Comparison of ENCODE assay signal across 8 cellular contexts in the genomic region with DNA sequence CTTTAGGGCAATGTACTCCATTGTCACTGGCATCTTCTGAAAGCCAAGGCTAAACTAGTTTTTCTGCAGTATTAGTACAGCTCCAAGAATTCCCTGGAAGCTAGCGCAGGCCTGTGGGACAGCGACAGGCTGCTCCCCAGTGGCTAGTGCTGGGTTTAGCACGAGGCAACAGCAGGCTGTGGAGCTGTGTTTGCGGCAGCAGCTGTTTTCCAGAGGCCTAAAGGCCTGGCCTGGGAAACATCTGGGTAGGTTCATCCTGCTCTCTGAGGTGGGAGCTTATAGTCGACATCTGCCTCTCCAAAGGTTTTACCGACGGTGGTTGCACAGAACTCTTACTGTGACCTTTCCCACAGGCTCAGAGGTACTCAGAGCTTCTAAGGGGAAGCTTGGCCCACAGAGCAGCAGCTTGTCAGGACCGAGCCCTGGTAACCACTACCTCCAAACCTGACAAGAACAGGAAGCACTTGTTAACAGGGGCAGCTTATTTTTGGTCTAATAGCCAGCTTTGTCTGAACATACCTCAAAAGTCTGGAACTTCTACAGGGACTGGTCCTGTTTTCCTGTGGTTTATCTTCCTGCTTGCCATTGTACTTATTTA. TPM values are rescaled to one million over a fixed set of nuclear protein-coding genes. Genes with fewer than 3 reads are reported as not detected.
DNase-seq lines count a peak whose midpoint lies in the region; ATAC-seq, FAIRE-seq and TF ChIP-seq lines count a peak whose summit lies in the region.

No MANE protein-coding gene starts in this region.

- peak overlapping the region; percentile 10 for H3K27ac ChIP-seq in CD4-positive, alpha-beta T cell (ENCODE audit: low read depth, low read length)
- H3K27ac ChIP-seq in lung (ENCODE audit: low read depth in 1 of 2, low read length in 1 of 2) = no peak overlapping the region

- no peak overlapping the region for H3K4me3 Mint-ChIP-seq in CD4-positive, alpha-beta T cell

- H3K27me3 Mint-ChIP-seq in CD4-positive, alpha-beta T cell = no peaks in the 10 kb centered on the region

- H3K4me1 Mint-ChIP-seq in CD4-positive, alpha-beta T cell (ENCODE audit: low read depth) = peaks cover 5% of the 10 kb centered on the region

- DNase-seq in CD4-positive, alpha-beta T cell = no peak
- DNase-seq in KBM-7 (peak; percentile 63), cardiac fibroblast (ENCODE audit: low read depth in 2 of 2) (peak; percentile 39 to 53), lung (ENCODE audit: low spot score) (no peak), HTR-8/SVneo (ENCODE audit: insufficient read length, low spot score) (no peak)

- no peaks in the 10 kb centered on the region for H3K9me3 ChIP-seq in CD4-positive, alpha-beta T cell (ENCODE audit: control insufficient read depth, low read length)
- no peaks in the 10 kb centered on the region for H3K9me3 ChIP-seq in lung (ENCODE audit: control insufficient read depth in 2 of 2, insufficient read depth in 1 of 2, low read length in 1 of 2)

- no peak for FAIRE-seq in HTR-8/SVneo (lab: Jason Lieb, UNC)

- CTCF ChIA-PET in CD4-positive, alpha-beta T cell (lab: Charles Lee) = no interaction called here

- intact Hi-C loops in CD4-positive, alpha-beta T cell (cut with DNase I, micrococcal nuclease) = no loop called here

- TF ChIP-seq CTCF in CD4-positive, alpha-beta T cell (IDR thresholded peaks at IDR 0.05) = no peak
- peak; percentile 29 for TF ChIP-seq CTCF in cardiac fibroblast (IDR thresholded peaks at IDR 0.05; ENCODE audit: low read depth, low read length)
- TF ChIP-seq CTCF in lung (IDR thresholded peaks at IDR 0.05; ENCODE audit: control extremely low read depth, extremely low read depth) = no peak

- H3K4me1 ChIP-seq in lung (ENCODE audit: control insufficient read depth in 2 of 2, insufficient read depth in 2 of 2, low read length in 2 of 2) = no peaks in the 10 kb centered on the region

- no peaks in the 10 kb centered on the region for H3K9me3 Mint-ChIP-seq in CD4-positive, alpha-beta T cell

- peak overlapping the region; percentile 49 for H3K27ac Mint-ChIP-seq in CD4-positive, alpha-beta T cell

- no peak for ATAC-seq in CD4-positive, alpha-beta T cell (ENCODE audit: poor library complexity)
- ATAC-seq in lung (ENCODE audit: insufficient read depth, low FRiP score) (peak; percentile 30), HG02885 (IDR thresholded peaks at IDR 0.05; ENCODE audit: poor library complexity, unreplicated experiment) (no peak), GM18519 (IDR thresholded peaks at IDR 0.05; ENCODE audit: low FRiP score, unreplicated experiment) (no peak), HG03571 (IDR thresholded peaks at IDR 0.05; ENCODE audit: unreplicated experiment) (no peak)

- H3K36me3 Mint-ChIP-seq in CD4-positive, alpha-beta T cell (ENCODE audit: low read depth) = peaks cover 30% of the 10 kb centered on the region

- peaks cover 22 to 25% of the 10 kb centered on the region in 2 donors for H3K36me3 ChIP-seq in lung (ENCODE audit: control insufficient read depth in 2 of 2, insufficient read depth in 2 of 2, low read length in 2 of 2)

- in situ Hi-C loops in KBM-7 (cut with MboI; ENCODE audit: low pct_unique_long_range_greater_than_20kb, low sequenced_read_pairs) = no loop called here

- no peaks in the 10 kb centered on the region for H3K27me3 ChIP-seq in CD4-positive, alpha-beta T cell (ENCODE audit: control insufficient read depth, insufficient read depth, low read length)
- no peaks in the 10 kb centered on the region for H3K27me3 ChIP-seq in lung (ENCODE audit: control insufficient read depth, insufficient read depth)

- POLR2A ChIA-PET in CD4-positive, alpha-beta T cell (lab: Charles Lee) = interaction anchor here (0.6 to 1.9 kb wide), 3 partner anchors 47 to 75 kb away, joined by 3 to 8 read pairs (median 3); partner anchors contain the start of genes ORC1 and PRPF38A

- no peak overlapping the region for H3K4me3 ChIP-seq in cardiac fibroblast (replicated peaks in 1 of 2; ENCODE audit: low read depth in 2 of 2, low read length in 2 of 2)
- H3K4me3 ChIP-seq in lung = no peak overlapping the region

- 34 to 49% methylated on average over 8 of the region's 8 CpGs for WGBS in lung, 2 donors

RNA-seq across cellular contexts. Expression of gene CC2D1B, which starts 17.2 kb away (rescaled TPM):
- total RNA-seq in CD4-positive, alpha-beta T cell = 10 to 100 TPM; 46.5 to 47.5 TPM
- 10 to 100 TPM; 21.1 to 54.6 TPM for total RNA-seq in lung
- polyA plus RNA-seq in lung = 10 to 100 TPM; 34.6 to 35.0 TPM

RNA-seq across cellular contexts. Expression of gene ORC1, which starts 55.4 kb away (rescaled TPM):
- 1 to 10 TPM; 1.1 to 1.3 TPM for total RNA-seq in CD4-positive, alpha-beta T cell
- total RNA-seq in lung = 1 to 10 TPM; 2.3 to 2.5 TPM
- polyA plus RNA-seq in lung = 1 to 10 TPM in 1 of 2 donors, under 1 TPM in 1; 0.59 to 1.1 TPM

RNA-seq across cellular contexts. Expression of gene PRPF38A, which starts 55.6 kb away (rescaled TPM):
- total RNA-seq in CD4-positive, alpha-beta T cell = 10 to 100 TPM; 56.2 to 63.6 TPM
- 10 to 100 TPM; 31.4 to 37.9 TPM for total RNA-seq in lung
- 10 to 100 TPM; 13.6 to 23.8 TPM for polyA plus RNA-seq in lung

Comparison
In these comparisons a context has a peak if more than half of its experiments do, and no peak if none do; other contexts are left out.
1. DNase-seq: peak in KBM-7 (single experiment) and cardiac fibroblast (2 of 2); none in CD4-positive, alpha-beta T cell (0 of 10), lung (single experiment) and HTR-8/SVneo (single experiment).